Comparison of ENCODE assay signal across 13 cellular contexts in the genomic region with DNA sequence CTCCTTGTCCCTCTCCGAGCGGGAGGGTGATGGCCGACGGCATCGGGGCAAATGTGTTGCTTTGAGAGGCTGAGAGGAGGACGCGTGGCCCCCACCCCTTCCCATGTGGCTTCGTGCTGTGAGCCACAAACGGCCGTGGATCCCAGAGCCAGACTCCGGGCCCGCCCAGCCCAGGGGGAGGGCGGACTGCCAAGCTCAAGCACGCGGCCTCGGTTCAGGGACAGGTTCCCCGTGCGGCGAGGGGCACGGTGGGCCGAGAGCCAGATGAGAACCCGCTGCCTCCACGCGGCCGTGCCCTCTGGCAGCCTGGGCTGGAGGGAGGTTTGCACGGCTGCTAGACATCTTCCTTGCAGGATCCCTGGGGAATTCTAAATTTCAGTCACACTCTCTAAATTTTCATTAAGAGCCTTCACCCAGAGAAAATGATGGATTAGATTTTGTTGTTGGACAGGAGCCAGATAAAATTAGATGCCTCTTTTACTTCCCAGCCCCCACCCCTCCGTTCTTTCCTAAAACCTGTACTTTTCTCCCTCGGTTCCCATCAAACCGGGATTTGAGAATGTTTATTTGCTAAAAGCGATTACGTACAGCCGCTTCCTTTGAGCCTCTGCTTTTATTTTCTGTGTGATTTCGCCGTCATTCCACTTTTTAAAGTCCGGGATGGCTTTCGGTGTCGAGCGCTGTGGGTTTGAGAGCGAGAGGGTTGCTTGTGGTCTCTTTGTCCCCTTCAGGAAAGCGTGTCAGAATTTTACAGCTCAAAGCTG. TPM values are rescaled to one million over a fixed set of nuclear protein-coding genes. Genes with fewer than 3 reads are reported as not detected.
DNase-seq lines count a peak whose midpoint lies in the region; ATAC-seq and TF ChIP-seq lines count a peak whose summit lies in the region.
"Had no signal": no experiment of that assay in that cellular context is flagged by ENCODE, and none has a peak within 500 bp of the region (broad histone marks: within the 10 kb centered on the region; RNA-seq: fewer than 3 reads in every experiment).

No MANE protein-coding gene starts in this region.

- TF ChIP-seq EP300 in ovary (IDR thresholded peaks at IDR 0.05) = no peak

- H3K79me2 ChIP-seq in fibroblast of lung (ENCODE audit: control insufficient read depth, insufficient read depth, low read length) = no peaks in the 10 kb centered on the region

- TF ChIP-seq CTCF in fibroblast of lung (conservative IDR thresholded peaks at IDR 0.05 in 1 of 2, IDR thresholded peaks at IDR 0.05 in 1 of 2; ENCODE audit: low read depth in 1 of 2, low read length in 2 of 2) (no peak), ovary (IDR thresholded peaks at IDR 0.05) (no peak), lower leg skin (IDR thresholded peaks at IDR 0.05) (no peak)

- intact Hi-C loops in ovary (cut with DNase I) = no loop called here
- intact Hi-C loops in lower leg skin (cut with DNase I; ENCODE audit: low total_unique reads) = no loop called here

- H3K27me3 ChIP-seq in BLaER1 treated with 17β-estradiol and CSF1 and Interleukin-3, amounts not matched to agents 10 nM and 100 nM = peaks cover 0 to 45% (median 0%) of the 10 kb centered on the region in 11 experiments; a peak in 8 of 22 replicates
- H3K27me3 ChIP-seq in fibroblast of lung (ENCODE audit: control insufficient read depth, insufficient read depth, low read length) = no peaks in the 10 kb centered on the region
- no peaks in the 10 kb centered on the region for H3K27me3 ChIP-seq in ovary
- H3K27me3 ChIP-seq: vagina had no signal

- H3K27ac ChIP-seq in BLaER1 treated with 17β-estradiol and CSF1 and Interleukin-3, amounts not matched to agents 10 nM and 100 nM = peak overlapping the region in 6 of 11 experiments; percentile 30 to 76 (median 63); a peak in 11 of 22 replicates
- H3K27ac ChIP-seq in fibroblast of lung (ENCODE audit: insufficient read depth, low read length) (no peak overlapping the region), ovary (peak overlapping the region in 1 of 2 donors; percentile 68)
- H3K27ac ChIP-seq: vagina had no signal

- 3 to 9% (median 5%) methylated on average over 39 to 40 of the region's 40 CpGs for WGBS in ovary, 3 donors
- WGBS in lower leg skin, 2 donors = 27 to 30% methylated on average over 37 to 38 of the region's 40 CpGs

- peaks cover 15 to 87% (median 71%) of the 10 kb centered on the region in 10 experiments for H3K4me1 ChIP-seq in BLaER1 treated with 17β-estradiol and CSF1 and Interleukin-3, amounts not matched to agents 10 nM and 100 nM
- H3K4me1 ChIP-seq in fibroblast of lung (ENCODE audit: control insufficient read depth, extremely low read depth, insufficient read depth, low read length) (no peaks in the 10 kb centered on the region), ovary (ENCODE audit: insufficient read depth) (peaks cover 10% of the 10 kb centered on the region)

- peak overlapping the region; percentile 68 to 94 (median 80) for H3K4me2 ChIP-seq in BLaER1 treated with 17β-estradiol and CSF1 and Interleukin-3, amounts not matched to agents 10 nM and 100 nM
- H3K4me2 ChIP-seq in fibroblast of lung (ENCODE audit: extremely low read depth, insufficient read depth, low read length) = peak overlapping the region; percentile 61

- no peak for TF ChIP-seq POLR2A in ovary (IDR thresholded peaks at IDR 0.05)
- no peak for TF ChIP-seq POLR2A in lower leg skin (IDR thresholded peaks at IDR 0.05)

- peak; percentile 79 for DNase-seq in NCI-H2171 treated with DMSO at 0.1 percent for 48 hours (lab: John Stamatoyannopoulos, UW)
- peak in 1 of 2 donors; percentile 34 for DNase-seq in fibroblast of lung (ENCODE audit: low read depth in 2 of 2)
- DNase-seq in ovary = peak; percentile 76 to 90 (median 86)
- no peak for DNase-seq in NCI-H1048 (lab: John Stamatoyannopoulos, UW)
- DNase-seq in lower leg skin (ENCODE audit: low spot score in 2 of 2) = no peak
- no peak for DNase-seq in activated naive CD4-positive, alpha-beta T cell treated with anti-CD3 and anti-CD28 coated beads, Interleukin-2, amount 50 U/mL, for 16 hours
- DNase-seq: activated CD4-positive, alpha-beta T cell treated with anti-CD3 and anti-CD28 coated beads, Interleukin-2, amount 50 U/mL, for 48 hours; activated naive CD4-positive, alpha-beta T cell treated with anti-CD3 and anti-CD28 coated beads, Interleukin-2, amount 10 ng/mL, durations not matched to agents 7 days and 5 days; NCI-H526 had no signal

- peaks cover 0 to 9% (median 0%) of the 10 kb centered on the region in 11 experiments; a peak in 1 of 22 replicates for H4K20me1 ChIP-seq in BLaER1 treated with 17β-estradiol and CSF1 and Interleukin-3, amounts not matched to agents 10 nM and 100 nM
- H4K20me1 ChIP-seq in fibroblast of lung (ENCODE audit: control insufficient read depth, extremely low read depth, insufficient read depth, low read length) = no peaks in the 10 kb centered on the region

- H3K9me3 ChIP-seq in BLaER1 treated with 17β-estradiol and CSF1 and Interleukin-3, amounts not matched to agents 10 nM and 100 nM (replicated peaks in 1 of 11) = peaks cover 0 to 14% (median 0%) of the 10 kb centered on the region in 11 experiments; a peak in 7 of 22 replicates
- H3K9me3 ChIP-seq in fibroblast of lung (ENCODE audit: control insufficient read depth, insufficient read depth, low read depth, low read length) (no peaks in the 10 kb centered on the region), ovary (no peaks in the 10 kb centered on the region)
- H3K9me3 ChIP-seq: vagina had no signal

- no peaks in the 10 kb centered on the region for H3K36me3 ChIP-seq in BLaER1 treated with 17β-estradiol and CSF1 and Interleukin-3, amounts not matched to agents 10 nM and 100 nM
- H3K36me3 ChIP-seq in fibroblast of lung (ENCODE audit: control insufficient read depth, insufficient read depth, low read length) = no peaks in the 10 kb centered on the region
- H3K36me3 ChIP-seq in ovary = no peaks in the 10 kb centered on the region
- H3K36me3 ChIP-seq: vagina had no signal

- peak overlapping the region; percentile 17 for H2AFZ ChIP-seq in fibroblast of lung (ENCODE audit: low read length)

- peak overlapping the region in 10 of 11 experiments; percentile 6 to 63 (median 25); a peak in 16 of 22 replicates for H3K9ac ChIP-seq in BLaER1 treated with 17β-estradiol and CSF1 and Interleukin-3, amounts not matched to agents 10 nM and 100 nM
- no peak overlapping the region for H3K9ac ChIP-seq in fibroblast of lung (ENCODE audit: insufficient read depth, low read length)

- peak overlapping the region; percentile 6 to 53 (median 20); a peak in 13 of 20 replicates for H3K4me3 ChIP-seq in BLaER1 treated with 17β-estradiol and CSF1 and Interleukin-3, amounts not matched to agents 10 nM and 100 nM
- H3K4me3 ChIP-seq in fibroblast of lung (replicated peaks in 1 of 4; ENCODE audit: control extremely low read depth in 1 of 4, insufficient read depth in 1 of 4, low read depth in 3 of 4, low read length in 4 of 4) = peak overlapping the region in 1 of 4 experiments; percentile 29
- no peak overlapping the region for H3K4me3 ChIP-seq in ovary
- no peak overlapping the region for H3K4me3 ChIP-seq in lower leg skin (ENCODE audit: low read depth, poor library complexity, severe bottlenecking)

- no peak for ATAC-seq in HG02678 (IDR thresholded peaks at IDR 0.05; ENCODE audit: unreplicated experiment)

RNA-seq across cellular contexts. Expression of a gene that starts 24.9 kb away (rescaled TPM):
- total RNA-seq in fibroblast of lung = not detected in 2 replicates
- polyA plus RNA-seq in fibroblast of lung = not detected in 2 replicates
- polyA plus RNA-seq in fibroblast of lung (2012) = not detected in 2 replicates
- polyA minus RNA-seq in fibroblast of lung (ENCODE audit: low replicate concordance) = not detected in 2 replicates
- not detected for total RNA-seq in ovary
- polyA plus RNA-seq in ovary = not detected
- not detected for total RNA-seq in lower leg skin
- total RNA-seq: SK-MEL-5, vagina had no signal

RNA-seq across cellular contexts. Expression of a gene that starts 37.1 kb away (rescaled TPM):
- total RNA-seq in fibroblast of lung (1.3 and 4.3 TPM in 2 replicates), ovary (10 to 100 TPM in 6 of 7 donors, 1 to 10 TPM in 1; 8.5 to 25.5 (median 18.7) TPM), lower leg skin (10 to 100 TPM in 3 of 4 donors, 1 to 10 TPM in 1; 4.6 to 23.4 (median 12.2) TPM)
- polyA plus RNA-seq in fibroblast of lung (1.1 and 5.7 TPM in 2 replicates), ovary (10 to 100 TPM in 1 of 2 donors, under 1 TPM in 1; 0.32 to 21.7 TPM)
- polyA plus RNA-seq in fibroblast of lung (2012) = 3.5 and 16.0 TPM in 2 replicates
- 3.5 and 7.7 TPM in 2 replicates for polyA minus RNA-seq in fibroblast of lung (ENCODE audit: low replicate concordance)

RNA-seq across cellular contexts. Expression of a gene that starts 37.3 kb away (rescaled TPM):
- total RNA-seq in fibroblast of lung (15.9 and 16.2 TPM in 2 replicates), ovary (10 to 100 TPM; 11.1 to 18.6 (median 16.1) TPM), lower leg skin (10 to 100 TPM; 20.2 to 27.9 (median 25.5) TPM)
- polyA plus RNA-seq in fibroblast of lung (8.2 and 10.3 TPM in 2 replicates), ovary (10 to 100 TPM in 1 of 2 donors, not detected in 1; 13.1 TPM)
- polyA plus RNA-seq in fibroblast of lung (2012) = 12.6 and 21.8 TPM in 2 replicates
- 6.6 and 10.6 TPM in 2 replicates for polyA minus RNA-seq in fibroblast of lung (ENCODE audit: low replicate concordance)

Comparison
In these comparisons a context has a peak if more than half of its experiments do, and no peak if none do; other contexts are left out.
1. H3K4me3 ChIP-seq: peak in BLaER1 treated with 17β-estradiol and CSF1 and Interleukin-3, amounts not matched to agents 10 nM and 100 nM (10 of 10); none in ovary (single experiment) and lower leg skin (single experiment).
2. DNase-seq: peak in NCI-H2171 treated with DMSO at 0.1 percent for 48 hours (single experiment) and ovary (5 of 5); none in NCI-H1048 (single experiment), lower leg skin (0 of 2) and activated naive CD4-positive, alpha-beta T cell treated with anti-CD3 and anti-CD28 coated beads, Interleukin-2, amount 50 U/mL, for 16 hours (single experiment).